Comparison of ENCODE assay signal across 21 cellular contexts in genomic region chr5:91851670-91852069, GRCh38.
"Had no signal": no experiment of that assay in that cellular context is flagged by ENCODE, and none has a peak within 500 bp of the region (broad histone marks: within the 10 kb centered on the region; RNA-seq: fewer than 3 reads in every experiment).

No MANE protein-coding gene starts in this region.

- H3K4me1 ChIP-seq: esophagus squamous epithelium, gastrocnemius medialis, heart left ventricle, left lung, lower lobe of right lung had no signal

- H3K9me3 Mint-ChIP-seq: mesothelial cell of epicardium had no signal

- H3K4me3 ChIP-seq: coronary artery, dorsolateral prefrontal cortex, esophagus squamous epithelium, gastrocnemius medialis, heart left ventricle, left lung, lower lobe of right lung, mucosa of descending colon had no signal

- H3K36me3 ChIP-seq: esophagus squamous epithelium, gastrocnemius medialis, heart left ventricle, left lung, lower lobe of right lung had no signal

- H3K27me3 ChIP-seq: dorsolateral prefrontal cortex, esophagus squamous epithelium, gastrocnemius medialis, heart left ventricle, left lung had no signal

- ATAC-seq: esophagus mucosa, gastrocnemius medialis, heart left ventricle, left cardiac atrium, left lung, left ventricle myocardium superior, lower lobe of right lung, mucosa of descending colon had no signal

- H3K27me3 Mint-ChIP-seq: naive B cell had no signal

- DNase-seq: dermis blood vessel endothelial cell; dorsolateral prefrontal cortex; effector CD4-positive, alpha-beta T cell; effector memory CD4-positive, alpha-beta T cell; erythroblast; esophagus squamous epithelium; foreskin melanocyte; gastrocnemius medialis; heart left ventricle; hippocampal formation; left cardiac atrium; left lung; left ventricle myocardium superior; lower lobe of right lung; mesenchymal stem cell; mucosa of descending colon; naive B cell had no signal

- H3K27ac ChIP-seq: coronary artery, dorsolateral prefrontal cortex, epithelial cell of prostate, esophagus squamous epithelium, gastrocnemius medialis, heart left ventricle, left lung, lower lobe of right lung had no signal

- H3K27ac Mint-ChIP-seq: mesothelial cell of epicardium, naive B cell had no signal

- H3K9me3 ChIP-seq: esophagus squamous epithelium, gastrocnemius medialis, heart left ventricle, left lung, lower lobe of right lung, mucosa of descending colon had no signal

- H3K36me3 Mint-ChIP-seq: mesothelial cell of epicardium, naive B cell had no signal

- H3K4me1 Mint-ChIP-seq: naive B cell had no signal

- H3K4me3 Mint-ChIP-seq: mesothelial cell of epicardium, naive B cell had no signal
